ENCODE assay signal across 17 cellular contexts in genomic region chr11:80297808-80298460, GRCh38.
A peak's percentile ranks its signal among the peaks of the same experiment; 100 is the strongest.
DNase-seq lines count a peak whose midpoint lies in the region; ATAC-seq, FAIRE-seq and TF ChIP-seq lines count a peak whose summit lies in the region.
"Had no signal": no experiment of that assay in that cellular context is flagged by ENCODE, and none has a peak within 500 bp of the region (broad histone marks: within the 10 kb centered on the region; RNA-seq: fewer than 3 reads in every experiment).

No MANE protein-coding gene starts in this region.

- H3K27ac ChIP-seq in AG04450 (ENCODE audit: low read depth, low read length), result peak overlapping the region; percentile 4
- H3K27ac ChIP-seq: esophagus squamous epithelium, ovary, SJSA1 had no signal

- no peak for FAIRE-seq in HTR-8/SVneo (lab: Jason Lieb, UNC)
- FAIRE-seq: GM12892 had no signal

- CTCF ChIA-PET in AG04450 (lab: Charles Lee), result no interaction called here

- in situ Hi-C loops in astrocyte of the spinal cord (cut with HindIII; ENCODE audit: low sequenced_read_pairs), result no loop called here

- DNase-seq in AG04450 (ENCODE audit: low read depth, low spot score) (peak; percentile 15), HTR-8/SVneo (ENCODE audit: insufficient read length, low spot score) (peak; percentile 2), astrocyte of the spinal cord (ENCODE audit: low read depth, low spot score) (peak; percentile 87), iris pigment epithelial cell (ENCODE audit: low read depth) (peak; percentile 40), NCI-H187 treated with DMSO at 0.1 percent for 48 hours (lab: John Stamatoyannopoulos, UW) (no peak), T-helper 1 cell (no peak), NCI-H128 (lab: John Stamatoyannopoulos, UW; ENCODE audit: unreplicated experiment) (no peak)
- DNase-seq: activated gamma-delta T cell; central memory CD4-positive, alpha-beta T cell; esophagus squamous epithelium; KG1; NCI-H1930; ovary; stimulated activated CD4-positive, alpha-beta T cell treated with anti-CD3 and anti-CD28 coated beads, Interleukin-15, amount 100 ng/mL, for 24 hours had no signal

- POLR2A ChIA-PET in AG04450 (lab: Yijun Ruan, JAX), result no interaction called here

- no peaks in the 10 kb centered on the region for H3K9me3 ChIP-seq in AG04450 (ENCODE audit: control insufficient read depth, insufficient read depth, low read length)
- H3K9me3 ChIP-seq: esophagus squamous epithelium, ovary, SJSA1 had no signal

- ATAC-seq in GM19455 (IDR thresholded peaks at IDR 0.05; ENCODE audit: unreplicated experiment), result no peak

- H3K27me3 ChIP-seq in AG04450 (ENCODE audit: control insufficient read depth, insufficient read depth, low read length), result no peaks in the 10 kb centered on the region
- H3K27me3 ChIP-seq: esophagus squamous epithelium, ovary, SJSA1 had no signal

- no peak for TF ChIP-seq CTCF in AG04450 (IDR thresholded peaks at IDR 0.05; ENCODE audit: low read depth, low read length)
- TF ChIP-seq CTCF in astrocyte of the spinal cord (IDR thresholded peaks at IDR 0.05; ENCODE audit: low read depth, low read length), result no peak

- H3K4me3 ChIP-seq in AG04450 (ENCODE audit: low read depth, low read length) (no peak overlapping the region), astrocyte of the spinal cord (ENCODE audit: low read depth, low read length) (no peak overlapping the region)
- H3K4me3 ChIP-seq: esophagus squamous epithelium, ovary, SJSA1 had no signal

Comparison
In these comparisons a context has a peak if more than half of its experiments do, and no peak if none do; other contexts are left out.
1. DNase-seq: peak in AG04450 (single experiment), HTR-8/SVneo (single experiment), astrocyte of the spinal cord (single experiment) and iris pigment epithelial cell (single experiment); none in NCI-H187 treated with DMSO at 0.1 percent for 48 hours (single experiment), T-helper 1 cell (0 of 5) and NCI-H128 (single experiment).